Comparison of ENCODE assay signal across 1 cellular context in the genomic region with DNA sequence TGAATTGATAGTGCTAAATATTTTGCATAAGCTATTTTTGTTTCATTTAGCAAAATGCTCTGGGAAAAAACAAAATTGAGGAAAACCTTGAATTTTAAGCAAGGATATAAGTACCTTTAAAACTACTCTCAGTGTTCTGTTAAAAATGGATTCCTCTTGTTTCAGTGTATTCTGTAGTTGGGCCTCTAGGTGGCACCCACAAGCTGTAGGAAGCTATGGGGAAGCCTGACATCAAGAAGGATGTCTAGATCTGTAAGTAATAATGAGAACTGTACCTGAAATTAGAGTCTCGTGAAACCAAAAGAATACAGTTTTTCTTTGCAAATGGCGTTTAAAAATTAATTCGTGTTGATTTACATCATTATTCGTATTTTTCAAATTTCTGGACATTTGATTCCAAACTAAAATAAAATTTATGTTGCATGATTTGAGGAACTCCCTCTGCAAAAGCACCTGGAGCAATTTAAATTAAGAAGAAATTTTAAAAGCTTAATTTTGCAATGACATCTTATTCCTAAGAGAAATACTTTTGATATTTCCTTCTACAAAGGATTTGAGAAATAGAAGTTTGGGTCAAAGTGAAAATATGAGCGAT.
A peak's percentile ranks its signal among the peaks of the same experiment; 100 is the strongest.
TF ChIP-seq lines count a peak whose summit lies in the region.

No MANE protein-coding gene starts in this region.

TF ChIP-seq in HepG2, 621 proteins besides CTCF, POLR2A, EP300 and RAD21 (continued from another document and continues in another):
- TF ChIP-seq, protein P1, sequence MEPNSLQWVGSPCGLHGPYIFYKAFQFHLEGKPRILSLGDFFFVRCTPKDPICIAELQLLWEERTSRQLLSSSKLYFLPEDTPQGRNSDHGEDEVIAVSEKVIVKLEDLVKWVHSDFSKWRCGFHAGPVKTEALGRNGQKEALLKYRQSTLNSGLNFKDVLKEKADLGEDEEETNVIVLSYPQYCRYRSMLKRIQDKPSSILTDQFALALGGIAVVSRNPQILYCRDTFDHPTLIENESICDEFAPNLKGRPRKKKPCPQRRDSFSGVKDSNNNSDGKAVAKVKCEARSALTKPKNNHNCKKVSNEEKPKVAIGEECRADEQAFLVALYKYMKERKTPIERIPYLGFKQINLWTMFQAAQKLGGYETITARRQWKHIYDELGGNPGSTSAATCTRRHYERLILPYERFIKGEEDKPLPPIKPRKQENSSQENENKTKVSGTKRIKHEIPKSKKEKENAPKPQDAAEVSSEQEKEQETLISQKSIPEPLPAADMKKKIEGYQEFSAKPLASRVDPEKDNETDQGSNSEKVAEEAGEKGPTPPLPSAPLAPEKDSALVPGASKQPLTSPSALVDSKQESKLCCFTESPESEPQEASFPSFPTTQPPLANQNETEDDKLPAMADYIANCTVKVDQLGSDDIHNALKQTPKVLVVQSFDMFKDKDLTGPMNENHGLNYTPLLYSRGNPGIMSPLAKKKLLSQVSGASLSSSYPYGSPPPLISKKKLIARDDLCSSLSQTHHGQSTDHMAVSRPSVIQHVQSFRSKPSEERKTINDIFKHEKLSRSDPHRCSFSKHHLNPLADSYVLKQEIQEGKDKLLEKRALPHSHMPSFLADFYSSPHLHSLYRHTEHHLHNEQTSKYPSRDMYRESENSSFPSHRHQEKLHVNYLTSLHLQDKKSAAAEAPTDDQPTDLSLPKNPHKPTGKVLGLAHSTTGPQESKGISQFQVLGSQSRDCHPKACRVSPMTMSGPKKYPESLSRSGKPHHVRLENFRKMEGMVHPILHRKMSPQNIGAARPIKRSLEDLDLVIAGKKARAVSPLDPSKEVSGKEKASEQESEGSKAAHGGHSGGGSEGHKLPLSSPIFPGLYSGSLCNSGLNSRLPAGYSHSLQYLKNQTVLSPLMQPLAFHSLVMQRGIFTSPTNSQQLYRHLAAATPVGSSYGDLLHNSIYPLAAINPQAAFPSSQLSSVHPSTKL (CRISPR knock-in tag; IDR thresholded peaks at IDR 0.05): peak; percentile 47; the same call in 1 of the 2 replicates
- TF ChIP-seq NR2F1 (CRISPR knock-in tag; IDR thresholded peaks at IDR 0.05) (no peak), ZNF614 (CRISPR knock-in tag; IDR thresholded peaks at IDR 0.05; ENCODE audit: borderline replicate concordance) (0 out of 2 replicates have a peak, but pooled peaks have one; percentile 29), GATAD2A (CRISPR knock-in tag; IDR thresholded peaks at IDR 0.05) (peak; percentile 56; the same call in 1 of the 2 replicates), ZNF75D (CRISPR knock-in tag; IDR thresholded peaks at IDR 0.05; ENCODE audit: borderline replicate concordance) (no peak), PRMT3 (CRISPR knock-in tag; IDR thresholded peaks at IDR 0.05; ENCODE audit: borderline replicate concordance, low read depth) (no peak), ZNF574 (CRISPR knock-in tag; IDR thresholded peaks at IDR 0.05) (no peak), YEATS2 (CRISPR knock-in tag; IDR thresholded peaks at IDR 0.05; ENCODE audit: borderline replicate concordance) (no peak), RFXANK (CRISPR knock-in tag; IDR thresholded peaks at IDR 0.05) (0 out of 2 replicates have a peak, but pooled peaks have one; percentile 67), ELF3 (CRISPR knock-in tag; IDR thresholded peaks at IDR 0.05) (peak; percentile 37; the same call in 1 of the 2 replicates), LRRFIP1 (CRISPR knock-in tag; conservative IDR thresholded peaks at IDR 0.05) (no peak), SKIL (CRISPR knock-in tag; IDR thresholded peaks at IDR 0.05; ENCODE audit: borderline replicate concordance) (no peak), ARID3A (IDR thresholded peaks at IDR 0.05; ENCODE audit: low read depth, low read length) (peak; percentile 65; the same call in 1 of the 2 replicates), GFI1 (CRISPR knock-in tag; IDR thresholded peaks at IDR 0.05; ENCODE audit: borderline replicate concordance) (no peak), GATAD1 (CRISPR knock-in tag; IDR thresholded peaks at IDR 0.05) (no peak), RXRB (CRISPR knock-in tag; IDR thresholded peaks at IDR 0.05; ENCODE audit: borderline replicate concordance) (peak; percentile 33; the same call in 1 of the 2 replicates), SOX6 (IDR thresholded peaks at IDR 0.05) (no peak), SOX6 (CRISPR knock-in tag; IDR thresholded peaks at IDR 0.05) (peak; percentile 49; the same call in 1 of the 2 replicates), ZNF564 (CRISPR knock-in tag; IDR thresholded peaks at IDR 0.05) (no peak), KAT8 (CRISPR knock-in tag; IDR thresholded peaks at IDR 0.05) (peak; percentile 29; the same call in 1 of the 2 replicates), MED8 (CRISPR knock-in tag; IDR thresholded peaks at IDR 0.05; ENCODE audit: insufficient replicate concordance) (no peak), ZNF468 (CRISPR knock-in tag; IDR thresholded peaks at IDR 0.05) (no peak), ZSCAN9 (CRISPR knock-in tag; IDR thresholded peaks at IDR 0.05; ENCODE audit: borderline replicate concordance) (no peak), ATAD3A (CRISPR knock-in tag; IDR thresholded peaks at IDR 0.05) (no peak), ZNF501 (CRISPR knock-in tag; IDR thresholded peaks at IDR 0.05) (no peak), HMGXB4 (CRISPR knock-in tag; IDR thresholded peaks at IDR 0.05; ENCODE audit: borderline replicate concordance in 1 of 2, low read depth in 1 of 2) (peak in 1 of 2 experiments; percentile 39; a peak in 1 of 4 replicates), MEIS2 (CRISPR knock-in tag; IDR thresholded peaks at IDR 0.05) (no peak), RCOR2 (CRISPR knock-in tag; IDR thresholded peaks at IDR 0.05) (0 out of 2 replicates have a peak, but pooled peaks have one; percentile 40), ZNF546 (CRISPR knock-in tag; conservative IDR thresholded peaks at IDR 0.05) (no peak)
- TF ChIP-seq, protein P2, sequence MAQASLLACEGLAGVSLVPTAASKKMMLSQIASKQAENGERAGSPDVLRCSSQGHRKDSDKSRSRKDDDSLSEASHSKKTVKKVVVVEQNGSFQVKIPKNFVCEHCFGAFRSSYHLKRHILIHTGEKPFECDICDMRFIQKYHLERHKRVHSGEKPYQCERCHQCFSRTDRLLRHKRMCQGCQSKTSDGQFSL (CRISPR knock-in tag; IDR thresholded peaks at IDR 0.05): no peak
- TF ChIP-seq, protein P3, sequence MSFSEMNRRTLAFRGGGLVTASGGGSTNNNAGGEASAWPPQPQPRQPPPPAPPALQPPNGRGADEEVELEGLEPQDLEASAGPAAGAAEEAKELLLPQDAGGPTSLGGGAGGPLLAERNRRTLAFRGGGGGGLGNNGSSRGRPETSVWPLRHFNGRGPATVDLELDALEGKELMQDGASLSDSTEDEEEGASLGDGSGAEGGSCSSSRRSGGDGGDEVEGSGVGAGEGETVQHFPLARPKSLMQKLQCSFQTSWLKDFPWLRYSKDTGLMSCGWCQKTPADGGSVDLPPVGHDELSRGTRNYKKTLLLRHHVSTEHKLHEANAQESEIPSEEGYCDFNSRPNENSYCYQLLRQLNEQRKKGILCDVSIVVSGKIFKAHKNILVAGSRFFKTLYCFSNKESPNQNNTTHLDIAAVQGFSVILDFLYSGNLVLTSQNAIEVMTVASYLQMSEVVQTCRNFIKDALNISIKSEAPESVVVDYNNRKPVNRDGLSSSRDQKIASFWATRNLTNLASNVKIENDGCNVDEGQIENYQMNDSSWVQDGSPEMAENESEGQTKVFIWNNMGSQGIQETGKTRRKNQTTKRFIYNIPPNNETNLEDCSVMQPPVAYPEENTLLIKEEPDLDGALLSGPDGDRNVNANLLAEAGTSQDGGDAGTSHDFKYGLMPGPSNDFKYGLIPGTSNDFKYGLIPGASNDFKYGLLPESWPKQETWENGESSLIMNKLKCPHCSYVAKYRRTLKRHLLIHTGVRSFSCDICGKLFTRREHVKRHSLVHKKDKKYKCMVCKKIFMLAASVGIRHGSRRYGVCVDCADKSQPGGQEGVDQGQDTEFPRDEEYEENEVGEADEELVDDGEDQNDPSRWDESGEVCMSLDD (CRISPR knock-in tag; IDR thresholded peaks at IDR 0.05; ENCODE audit: borderline replicate concordance): no peak
- TF ChIP-seq, protein P4, sequence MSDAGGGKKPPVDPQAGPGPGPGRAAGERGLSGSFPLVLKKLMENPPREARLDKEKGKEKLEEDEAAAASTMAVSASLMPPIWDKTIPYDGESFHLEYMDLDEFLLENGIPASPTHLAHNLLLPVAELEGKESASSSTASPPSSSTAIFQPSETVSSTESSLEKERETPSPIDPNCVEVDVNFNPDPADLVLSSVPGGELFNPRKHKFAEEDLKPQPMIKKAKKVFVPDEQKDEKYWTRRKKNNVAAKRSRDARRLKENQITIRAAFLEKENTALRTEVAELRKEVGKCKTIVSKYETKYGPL (CRISPR knock-in tag; IDR thresholded peaks at IDR 0.05): no peak
